In the genomic region with DNA sequence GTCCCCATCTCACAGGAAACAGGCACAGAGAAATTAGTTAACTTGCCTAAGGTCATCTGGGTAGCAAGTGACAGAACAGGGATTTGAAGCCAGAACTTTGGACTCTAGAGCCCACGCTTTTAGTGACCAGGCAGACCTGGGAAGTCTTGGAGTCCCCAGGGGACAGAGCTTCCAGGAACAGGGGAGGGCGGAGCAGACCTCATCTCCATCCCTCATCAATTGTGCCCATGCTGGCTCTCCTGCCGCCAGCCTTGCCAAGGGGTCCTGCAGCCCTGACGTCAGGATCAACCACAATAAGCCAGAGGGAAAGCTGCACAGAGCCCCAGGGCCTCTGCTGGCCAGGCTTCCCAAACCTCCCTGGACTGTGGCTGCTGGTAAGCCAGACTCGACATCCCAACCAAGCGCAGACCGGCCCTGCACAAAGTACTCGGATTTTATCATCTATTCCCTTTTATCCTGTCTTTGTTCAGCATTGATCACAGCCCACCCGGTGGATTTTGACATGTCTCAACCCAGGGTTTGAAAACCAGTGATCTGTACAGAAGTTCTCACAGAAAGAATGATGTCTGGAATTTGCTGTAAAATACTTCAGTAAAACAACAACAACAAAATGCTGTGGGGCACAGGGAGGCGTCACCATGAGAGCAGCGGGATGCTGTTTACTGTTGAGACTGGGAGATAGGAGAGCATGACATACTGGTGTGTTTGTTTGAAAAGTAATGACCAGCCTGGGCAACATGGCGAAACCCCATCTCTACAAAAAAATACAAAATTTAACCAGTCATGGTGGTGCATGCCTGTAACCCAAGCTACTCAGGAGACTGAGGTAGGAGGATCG, we compare ENCODE assay signal across 1 cellular context.
TF ChIP-seq lines count a peak whose summit lies in the region.

No MANE protein-coding gene starts in this region.

TF ChIP-seq in GM23338, 12 proteins besides CTCF, POLR2A, EP300 and RAD21:
- TF ChIP-seq ZNF331 (CRISPR knock-in tag; IDR thresholded peaks at IDR 0.05; ENCODE audit: low read depth) (no peak), EZH2phosphoT487 (IDR thresholded peaks at IDR 0.05; ENCODE audit: unreplicated experiment) (no peak), EZH2 (IDR thresholded peaks at IDR 0.05; ENCODE audit: low read depth, unreplicated experiment) (no peak), CREB1 (CRISPR knock-in tag; IDR thresholded peaks at IDR 0.05; ENCODE audit: low read depth) (no peak), POLR2AphosphoS5 (IDR thresholded peaks at IDR 0.05; ENCODE audit: low read depth) (no peak), JUNB (IDR thresholded peaks at IDR 0.05; ENCODE audit: unreplicated experiment) (no peak), STAT1 (IDR thresholded peaks at IDR 0.05; ENCODE audit: unreplicated experiment) (no peak), NANOG (IDR thresholded peaks at IDR 0.05; ENCODE audit: borderline replicate concordance) (no peak), ZNF114 (CRISPR knock-in tag; IDR thresholded peaks at IDR 0.05) (no peak)
- TF ChIP-seq, protein P1, sequence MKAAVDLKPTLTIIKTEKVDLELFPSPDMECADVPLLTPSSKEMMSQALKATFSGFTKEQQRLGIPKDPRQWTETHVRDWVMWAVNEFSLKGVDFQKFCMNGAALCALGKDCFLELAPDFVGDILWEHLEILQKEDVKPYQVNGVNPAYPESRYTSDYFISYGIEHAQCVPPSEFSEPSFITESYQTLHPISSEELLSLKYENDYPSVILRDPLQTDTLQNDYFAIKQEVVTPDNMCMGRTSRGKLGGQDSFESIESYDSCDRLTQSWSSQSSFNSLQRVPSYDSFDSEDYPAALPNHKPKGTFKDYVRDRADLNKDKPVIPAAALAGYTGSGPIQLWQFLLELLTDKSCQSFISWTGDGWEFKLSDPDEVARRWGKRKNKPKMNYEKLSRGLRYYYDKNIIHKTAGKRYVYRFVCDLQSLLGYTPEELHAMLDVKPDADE (IDR thresholded peaks at IDR 0.05): no peak
- TF ChIP-seq, protein P2, sequence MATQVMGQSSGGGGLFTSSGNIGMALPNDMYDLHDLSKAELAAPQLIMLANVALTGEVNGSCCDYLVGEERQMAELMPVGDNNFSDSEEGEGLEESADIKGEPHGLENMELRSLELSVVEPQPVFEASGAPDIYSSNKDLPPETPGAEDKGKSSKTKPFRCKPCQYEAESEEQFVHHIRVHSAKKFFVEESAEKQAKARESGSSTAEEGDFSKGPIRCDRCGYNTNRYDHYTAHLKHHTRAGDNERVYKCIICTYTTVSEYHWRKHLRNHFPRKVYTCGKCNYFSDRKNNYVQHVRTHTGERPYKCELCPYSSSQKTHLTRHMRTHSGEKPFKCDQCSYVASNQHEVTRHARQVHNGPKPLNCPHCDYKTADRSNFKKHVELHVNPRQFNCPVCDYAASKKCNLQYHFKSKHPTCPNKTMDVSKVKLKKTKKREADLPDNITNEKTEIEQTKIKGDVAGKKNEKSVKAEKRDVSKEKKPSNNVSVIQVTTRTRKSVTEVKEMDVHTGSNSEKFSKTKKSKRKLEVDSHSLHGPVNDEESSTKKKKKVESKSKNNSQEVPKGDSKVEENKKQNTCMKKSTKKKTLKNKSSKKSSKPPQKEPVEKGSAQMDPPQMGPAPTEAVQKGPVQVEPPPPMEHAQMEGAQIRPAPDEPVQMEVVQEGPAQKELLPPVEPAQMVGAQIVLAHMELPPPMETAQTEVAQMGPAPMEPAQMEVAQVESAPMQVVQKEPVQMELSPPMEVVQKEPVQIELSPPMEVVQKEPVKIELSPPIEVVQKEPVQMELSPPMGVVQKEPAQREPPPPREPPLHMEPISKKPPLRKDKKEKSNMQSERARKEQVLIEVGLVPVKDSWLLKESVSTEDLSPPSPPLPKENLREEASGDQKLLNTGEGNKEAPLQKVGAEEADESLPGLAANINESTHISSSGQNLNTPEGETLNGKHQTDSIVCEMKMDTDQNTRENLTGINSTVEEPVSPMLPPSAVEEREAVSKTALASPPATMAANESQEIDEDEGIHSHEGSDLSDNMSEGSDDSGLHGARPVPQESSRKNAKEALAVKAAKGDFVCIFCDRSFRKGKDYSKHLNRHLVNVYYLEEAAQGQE (IDR thresholded peaks at IDR 0.05; ENCODE audit: unreplicated experiment): no peak
- TF ChIP-seq, protein P3, sequence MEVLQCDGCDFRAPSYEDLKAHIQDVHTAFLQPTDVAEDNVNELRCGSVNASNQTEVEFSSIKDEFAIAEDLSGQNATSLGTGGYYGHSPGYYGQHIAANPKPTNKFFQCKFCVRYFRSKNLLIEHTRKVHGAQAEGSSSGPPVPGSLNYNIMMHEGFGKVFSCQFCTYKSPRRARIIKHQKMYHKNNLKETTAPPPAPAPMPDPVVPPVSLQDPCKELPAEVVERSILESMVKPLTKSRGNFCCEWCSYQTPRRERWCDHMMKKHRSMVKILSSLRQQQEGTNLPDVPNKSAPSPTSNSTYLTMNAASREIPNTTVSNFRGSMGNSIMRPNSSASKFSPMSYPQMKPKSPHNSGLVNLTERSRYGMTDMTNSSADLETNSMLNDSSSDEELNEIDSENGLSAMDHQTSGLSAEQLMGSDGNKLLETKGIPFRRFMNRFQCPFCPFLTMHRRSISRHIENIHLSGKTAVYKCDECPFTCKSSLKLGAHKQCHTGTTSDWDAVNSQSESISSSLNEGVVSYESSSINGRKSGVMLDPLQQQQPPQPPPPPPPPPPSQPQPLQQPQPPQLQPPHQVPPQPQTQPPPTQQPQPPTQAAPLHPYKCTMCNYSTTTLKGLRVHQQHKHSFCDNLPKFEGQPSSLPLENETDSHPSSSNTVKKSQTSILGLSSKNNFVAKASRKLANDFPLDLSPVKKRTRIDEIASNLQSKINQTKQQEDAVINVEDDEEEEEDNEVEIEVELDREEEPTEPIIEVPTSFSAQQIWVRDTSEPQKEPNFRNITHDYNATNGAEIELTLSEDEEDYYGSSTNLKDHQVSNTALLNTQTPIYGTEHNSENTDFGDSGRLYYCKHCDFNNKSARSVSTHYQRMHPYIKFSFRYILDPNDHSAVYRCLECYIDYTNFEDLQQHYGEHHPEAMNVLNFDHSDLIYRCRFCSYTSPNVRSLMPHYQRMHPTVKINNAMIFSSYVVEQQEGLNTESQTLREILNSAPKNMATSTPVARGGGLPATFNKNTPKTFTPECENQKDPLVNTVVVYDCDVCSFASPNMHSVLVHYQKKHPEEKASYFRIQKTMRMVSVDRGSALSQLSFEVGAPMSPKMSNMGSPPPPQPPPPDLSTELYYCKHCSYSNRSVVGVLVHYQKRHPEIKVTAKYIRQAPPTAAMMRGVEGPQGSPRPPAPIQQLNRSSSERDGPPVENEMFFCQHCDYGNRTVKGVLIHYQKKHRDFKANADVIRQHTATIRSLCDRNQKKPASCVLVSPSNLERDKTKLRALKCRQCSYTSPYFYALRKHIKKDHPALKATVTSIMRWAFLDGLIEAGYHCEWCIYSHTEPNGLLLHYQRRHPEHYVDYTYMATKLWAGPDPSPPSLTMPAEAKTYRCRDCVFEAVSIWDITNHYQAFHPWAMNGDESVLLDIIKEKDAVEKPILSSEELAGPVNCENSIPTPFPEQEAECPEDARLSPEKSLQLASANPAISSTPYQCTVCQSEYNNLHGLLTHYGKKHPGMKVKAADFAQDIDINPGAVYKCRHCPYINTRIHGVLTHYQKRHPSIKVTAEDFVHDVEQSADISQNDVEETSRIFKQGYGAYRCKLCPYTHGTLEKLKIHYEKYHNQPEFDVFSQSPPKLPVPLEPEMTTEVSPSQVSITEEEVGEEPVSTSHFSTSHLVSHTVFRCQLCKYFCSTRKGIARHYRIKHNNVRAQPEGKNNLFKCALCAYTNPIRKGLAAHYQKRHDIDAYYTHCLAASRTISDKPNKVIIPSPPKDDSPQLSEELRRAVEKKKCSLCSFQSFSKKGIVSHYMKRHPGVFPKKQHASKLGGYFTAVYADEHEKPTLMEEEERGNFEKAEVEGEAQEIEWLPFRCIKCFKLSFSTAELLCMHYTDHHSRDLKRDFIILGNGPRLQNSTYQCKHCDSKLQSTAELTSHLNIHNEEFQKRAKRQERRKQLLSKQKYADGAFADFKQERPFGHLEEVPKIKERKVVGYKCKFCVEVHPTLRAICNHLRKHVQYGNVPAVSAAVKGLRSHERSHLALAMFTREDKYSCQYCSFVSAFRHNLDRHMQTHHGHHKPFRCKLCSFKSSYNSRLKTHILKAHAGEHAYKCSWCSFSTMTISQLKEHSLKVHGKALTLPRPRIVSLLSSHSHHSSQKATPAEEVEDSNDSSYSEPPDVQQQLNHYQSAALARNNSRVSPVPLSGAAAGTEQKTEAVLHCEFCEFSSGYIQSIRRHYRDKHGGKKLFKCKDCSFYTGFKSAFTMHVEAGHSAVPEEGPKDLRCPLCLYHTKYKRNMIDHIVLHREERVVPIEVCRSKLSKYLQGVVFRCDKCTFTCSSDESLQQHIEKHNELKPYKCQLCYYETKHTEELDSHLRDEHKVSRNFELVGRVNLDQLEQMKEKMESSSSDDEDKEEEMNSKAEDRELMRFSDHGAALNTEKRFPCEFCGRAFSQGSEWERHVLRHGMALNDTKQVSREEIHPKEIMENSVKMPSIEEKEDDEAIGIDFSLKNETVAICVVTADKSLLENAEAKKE (CRISPR knock-in tag; IDR thresholded peaks at IDR 0.05): no peak
